ENCODE assay signal across 27 cellular contexts in genomic region chr15:52520421-52520820, GRCh38.
"Had no signal": no experiment of that assay in that cellular context is flagged by ENCODE, and none has a peak within 500 bp of the region (broad histone marks: within the 10 kb centered on the region; RNA-seq: fewer than 3 reads in every experiment).

No MANE protein-coding gene starts in this region.

- ATAC-seq: activated CD8-positive, alpha-beta memory T cell treated with anti-CD3 and anti-CD28 coated beads, Interleukin-2, amount 10 ng/mL, durations not matched to agents 7 days and 5 days; SK-N-SH treated with all-trans-retinoic acid at 6 μM for 48 hours had no signal

- H3K4me3 ChIP-seq: Peyer's patch, SJSA1 had no signal

- H3K27me3 ChIP-seq: Peyer's patch, SJSA1 had no signal

- H3K27me3 Mint-ChIP-seq: activated B cell treated with CpG ODN at 0.5 μM for 24 hours; activated CD4-positive, alpha-beta T cell treated with anti-CD3 and anti-CD28 coated beads, Interleukin-2, amount 10 ng/mL, durations not matched to agents 24 days and 14 days; activated CD8-positive, alpha-beta memory T cell treated with anti-CD3 and anti-CD28 coated beads, Interleukin-2, amount 10 ng/mL, durations not matched to agents 7 days and 5 days; activated naive CD8-positive, alpha-beta T cell; activated T-cell treated with anti-CD3 and anti-CD28 coated beads, Interleukin-2, amount 50 U/mL, for 24 hours; central memory CD8-positive, alpha-beta T cell had no signal

- H3K27ac ChIP-seq: Peyer's patch, SJSA1 had no signal

- H3K4me3 Mint-ChIP-seq: activated B cell treated with CpG ODN at 0.5 μM for 24 hours; activated CD4-positive, alpha-beta T cell treated with anti-CD3 and anti-CD28 coated beads, Interleukin-2, amount 10 ng/mL, durations not matched to agents 24 days and 14 days; activated CD8-positive, alpha-beta memory T cell treated with anti-CD3 and anti-CD28 coated beads, Interleukin-2, amount 10 ng/mL, durations not matched to agents 7 days and 5 days; activated naive CD4-positive, alpha-beta T cell treated with anti-CD3 and anti-CD28 coated beads for 36 hours; activated naive CD8-positive, alpha-beta T cell; activated T-cell treated with anti-CD3 and anti-CD28 coated beads, Interleukin-2, amount 50 U/mL, for 24 hours; brain; central memory CD8-positive, alpha-beta T cell had no signal

- H3K36me3 ChIP-seq: Peyer's patch, SJSA1 had no signal

- H3K27ac Mint-ChIP-seq: activated B cell treated with CpG ODN at 0.5 μM for 24 hours; activated CD4-positive, alpha-beta T cell treated with anti-CD3 and anti-CD28 coated beads, Interleukin-2, amount 10 ng/mL, durations not matched to agents 24 days and 14 days; activated CD8-positive, alpha-beta memory T cell treated with anti-CD3 and anti-CD28 coated beads, Interleukin-2, amount 10 ng/mL, durations not matched to agents 7 days and 5 days; activated naive CD4-positive, alpha-beta T cell treated with anti-CD3 and anti-CD28 coated beads for 36 hours; activated naive CD8-positive, alpha-beta T cell; activated T-cell treated with anti-CD3 and anti-CD28 coated beads, Interleukin-2, amount 50 U/mL, for 24 hours; brain had no signal

- H3K9me3 Mint-ChIP-seq: activated B cell treated with CpG ODN at 0.5 μM for 24 hours; activated CD4-positive, alpha-beta T cell treated with anti-CD3 and anti-CD28 coated beads, Interleukin-2, amount 10 ng/mL, durations not matched to agents 24 days and 14 days; activated naive CD4-positive, alpha-beta T cell treated with anti-CD3 and anti-CD28 coated beads for 36 hours; activated T-cell treated with anti-CD3 and anti-CD28 coated beads, Interleukin-2, amount 50 U/mL, for 24 hours; brain; central memory CD8-positive, alpha-beta T cell had no signal

- DNase-seq: activated B cell treated with CpG ODN at 0.5 μM for 24 hours; activated CD4-positive, alpha-beta T cell treated with anti-CD3 and anti-CD28 coated beads for 1 hour; activated CD4-positive, alpha-beta T cell treated with anti-CD3 and anti-CD28 coated beads, Interleukin-2, amount 10 ng/mL, durations not matched to agents 24 days and 14 days; activated CD4-positive, alpha-beta T cell treated with anti-CD3 and anti-CD28 coated beads, Interleukin-2, amount 50 U/mL, for 48 hours; activated CD8-positive, alpha-beta memory T cell treated with anti-CD3 and anti-CD28 coated beads, Interleukin-2, amount 10 ng/mL, durations not matched to agents 7 days and 5 days; activated effector memory CD4-positive, alpha-beta T cell treated with anti-CD3 and anti-CD28 coated beads, Interleukin-2, amount 50 U/mL, for 16 hours; activated naive CD4-positive, alpha-beta T cell treated with anti-CD3 and anti-CD28 coated beads for 36 hours; activated T-cell treated with anti-CD3 and anti-CD28 coated beads, Interleukin-2, amount 50 U/mL, for 24 hours; amygdala; KG1; NCI-H1092 treated with DMSO at 0.1 percent for 48 hours; NCI-H1417 treated with DMSO at 0.1 percent for 48 hours; NCI-H1694; NCI-H2029; NCI-H2107; NCI-H2171 treated with DMSO at 0.1 percent for 48 hours; NCI-H345; NCI-H510A; NCI-H526 treated with DMSO at 0.1 percent for 48 hours; Peyer's patch; SHP77; SW 1271 had no signal

- H3K4me1 ChIP-seq: Peyer's patch had no signal

- H3K36me3 Mint-ChIP-seq: activated naive CD8-positive, alpha-beta T cell; brain had no signal

- H3K9me3 ChIP-seq: Peyer's patch, SJSA1 had no signal
